9 cellular contexts compared by ENCODE assay signal in genomic region chr12:123445388-123446344, GRCh38. TPM values are rescaled to one million over a fixed set of nuclear protein-coding genes. Genes with fewer than 3 reads are reported as not detected.
DNase-seq lines count a peak whose midpoint lies in the region; ATAC-seq and TF ChIP-seq lines count a peak whose summit lies in the region.
"Had no signal": no experiment of that assay in that cellular context is flagged by ENCODE, and none has a peak within 500 bp of the region (broad histone marks: within the 10 kb centered on the region; RNA-seq: fewer than 3 reads in every experiment).

No MANE protein-coding gene starts in this region.

- no peaks in the 10 kb centered on the region for H3F3A ChIP-seq in SU-DHL-6 (ENCODE audit: insufficient read depth)

- no peak overlapping the region for H3K9ac ChIP-seq in SU-DHL-6 (ENCODE audit: low read length)

- TF ChIP-seq CTCF in GM12865 (IDR thresholded peaks at IDR 0.05; ENCODE audit: insufficient read depth, low read depth, low read length, missing control alignments) (no peak), SU-DHL-6 (IDR thresholded peaks at IDR 0.05; ENCODE audit: insufficient read depth, low read length, poor library complexity, severe bottlenecking) (no peak), sigmoid colon (IDR thresholded peaks at IDR 0.05) (no peak), adrenal gland (IDR thresholded peaks at IDR 0.05) (no peak)

- ATAC-seq in GM21367 (IDR thresholded peaks at IDR 0.05; ENCODE audit: unreplicated experiment) (no peak), GM19023 (IDR thresholded peaks at IDR 0.05; ENCODE audit: unreplicated experiment) (no peak)

- WGBS in sigmoid colon, 2 donors = 28 to 41% methylated on average over 18 of the region's 18 CpGs
- 47 to 64% (median 54%) methylated on average over 13 to 18 of the region's 18 CpGs for WGBS in adrenal gland, 4 donors

- H3K4me1 ChIP-seq in sigmoid colon (peaks cover 0 to 13% (median 12%) of the 10 kb centered on the region in 4 donors), adrenal gland (replicated peaks in 1 of 2) (peaks cover 0 to 13% of the 10 kb centered on the region in 2 donors)

- no peaks in the 10 kb centered on the region for H4K20me1 ChIP-seq in SU-DHL-6 (ENCODE audit: low read depth, low read length)

- H3K36me3 ChIP-seq in SU-DHL-6 (ENCODE audit: low read length) (no peaks in the 10 kb centered on the region), sigmoid colon (no peaks in the 10 kb centered on the region), adrenal gland (replicated peaks in 1 of 2) (no peaks in the 10 kb centered on the region)

- no peaks in the 10 kb centered on the region for H3K27me3 ChIP-seq in SU-DHL-6 (ENCODE audit: low read length)
- no peaks in the 10 kb centered on the region for H3K27me3 ChIP-seq in sigmoid colon
- H3K27me3 ChIP-seq in adrenal gland = no peaks in the 10 kb centered on the region

- H3K79me2 ChIP-seq in SU-DHL-6 (ENCODE audit: insufficient read depth, low read length) = no peaks in the 10 kb centered on the region

- H3K4me3 ChIP-seq in GM12865 (ENCODE audit: low read depth, low read length) (peak overlapping the region; percentile 16; the same call in 1 of the 2 replicates), SU-DHL-6 (ENCODE audit: insufficient read depth, low read length, poor library complexity, severe bottlenecking) (no peak overlapping the region), sigmoid colon (no peak overlapping the region), adrenal gland (no peak overlapping the region)

- DNase-seq in GM12865 (ENCODE audit: low read depth) (peak; percentile 65), germinal center (ENCODE audit: low spot score) (peak; percentile 14), sigmoid colon (no peak), adrenal gland (no peak), LoVo (ENCODE audit: low spot score) (no peak)
- DNase-seq: stimulated activated naive CD4-positive, alpha-beta T cell had no signal

- intact Hi-C loops in sigmoid colon (cut with DNase I) (no loop called here), adrenal gland (cut with DNase I) (no loop called here)

- H3K4me2 ChIP-seq in SU-DHL-6 (ENCODE audit: low read depth, low read length, poor library complexity, severe bottlenecking) = no peak overlapping the region

- no peaks in the 10 kb centered on the region for H3K9me3 ChIP-seq in SU-DHL-6 (ENCODE audit: insufficient read depth, low read length)
- H3K9me3 ChIP-seq in sigmoid colon = no peaks in the 10 kb centered on the region
- H3K9me3 ChIP-seq in adrenal gland (replicated peaks in 1 of 3) = no peaks in the 10 kb centered on the region

- H3K9me2 ChIP-seq in SU-DHL-6 (replicated peaks; ENCODE audit: insufficient read depth, low read length) = no peaks in the 10 kb centered on the region

- H3K27ac ChIP-seq in SU-DHL-6 (ENCODE audit: low read depth, low read length) (no peak overlapping the region), sigmoid colon (peak overlapping the region; percentile 37 to 67 (median 54)), adrenal gland (peak overlapping the region in 2 of 5 donors; percentile 31 to 84)

- peak overlapping the region; percentile 5 for H2AFZ ChIP-seq in SU-DHL-6 (ENCODE audit: low read depth, low read length, severe bottlenecking)

- TF ChIP-seq EP300 in sigmoid colon (IDR thresholded peaks at IDR 0.05) = no peak

- no peak for TF ChIP-seq POLR2A in sigmoid colon (IDR thresholded peaks at IDR 0.05)
- TF ChIP-seq POLR2A in adrenal gland (IDR thresholded peaks at IDR 0.05) = no peak

RNA-seq across cellular contexts. Expression of gene RILPL2, which starts 9.2 kb away (rescaled TPM):
- 1 to 10 TPM; 4.3 to 6.4 (median 5.5) TPM for total RNA-seq in sigmoid colon
- 1 to 10 TPM; 1.6 to 6.5 (median 6.0) TPM for polyA plus RNA-seq in sigmoid colon
- total RNA-seq in adrenal gland = 1 to 10 TPM; 1.5 to 6.6 (median 4.4) TPM
- 1 to 10 TPM; 2.5 to 4.4 (median 3.8) TPM for polyA plus RNA-seq in adrenal gland

RNA-seq across cellular contexts. Expression of gene SNRNP35, which starts 12.3 kb away (rescaled TPM):
- total RNA-seq in sigmoid colon = 10 to 100 TPM; 11.0 to 21.6 (median 15.2) TPM
- 10 to 100 TPM; 19.8 to 32.3 (median 26.4) TPM for polyA plus RNA-seq in sigmoid colon
- 10 to 100 TPM; 12.5 to 37.4 (median 17.8) TPM for total RNA-seq in adrenal gland
- polyA plus RNA-seq in adrenal gland = 100 to 1,000 TPM in 2 of 3 donors, 10 to 100 TPM in 1; 39.7 to 157 (median 104) TPM

Comparison
In these comparisons a context has a peak if more than half of its experiments do, and no peak if none do; other contexts are left out.
1. DNase-seq: peak in GM12865 (single experiment) and germinal center (single experiment); none in sigmoid colon (single experiment), adrenal gland (0 of 7) and LoVo (single experiment).